22 cellular contexts compared by ENCODE assay signal in genomic region chr9:97578846-97579245, GRCh38. TPM values are rescaled to one million over a fixed set of nuclear protein-coding genes. Genes with fewer than 3 reads are reported as not detected.
A peak's percentile ranks its signal among the peaks of the same experiment; 100 is the strongest.
DNase-seq lines count a peak whose midpoint lies in the region; ATAC-seq and TF ChIP-seq lines count a peak whose summit lies in the region.
"Had no signal": no experiment of that assay in that cellular context is flagged by ENCODE, and none has a peak within 500 bp of the region (broad histone marks: within the 10 kb centered on the region; RNA-seq: fewer than 3 reads in every experiment).

No MANE protein-coding gene starts in this region.

- H3K23ac ChIP-seq in mesenchymal stem cell (ENCODE audit: low read length in 2 of 2) = no peak overlapping the region

- no peak overlapping the region for H4K91ac ChIP-seq in mesenchymal stem cell (ENCODE audit: low read length)

- no peak overlapping the region for H3K14ac ChIP-seq in mesenchymal stem cell (ENCODE audit: low read length in 2 of 2)

- no peak overlapping the region for H3K4me2 ChIP-seq in mesenchymal stem cell (ENCODE audit: low read length, poor library complexity, severe bottlenecking)
- H3K4me2 ChIP-seq: KMS-11 had no signal

- 90% methylated on average over 5 of the region's 5 CpGs for WGBS in mesenchymal stem cell
- WGBS in prostate gland = 91% methylated on average over 5 of the region's 5 CpGs

- no peak overlapping the region for H2AK5ac ChIP-seq in mesenchymal stem cell (ENCODE audit: low read length, severe bottlenecking)

- H3K4me1 ChIP-seq in right atrium auricular region = peaks cover 0 to 11% of the 10 kb centered on the region in 2 donors
- no peaks in the 10 kb centered on the region for H3K4me1 ChIP-seq in mesenchymal stem cell (ENCODE audit: control insufficient read depth, insufficient read depth, low read depth, low read length)
- H3K4me1 ChIP-seq in tibial artery = peaks cover 0 to 17% (median 3%) of the 10 kb centered on the region in 4 donors
- no peaks in the 10 kb centered on the region for H3K4me1 ChIP-seq in prostate gland (replicated peaks)
- H3K4me1 ChIP-seq: SJCRH30 had no signal

- H3K9ac ChIP-seq in mesenchymal stem cell (ENCODE audit: low read length) = no peak overlapping the region
- H3K9ac ChIP-seq: KMS-11 had no signal

- H3K18ac ChIP-seq in mesenchymal stem cell (ENCODE audit: low read depth in 1 of 2, low read length in 2 of 2) = no peak overlapping the region

- H3K27me3 ChIP-seq in right atrium auricular region = no peaks in the 10 kb centered on the region
- peaks cover 4 to 11% of the 10 kb centered on the region in 2 experiments for H3K27me3 ChIP-seq in mesenchymal stem cell (ENCODE audit: control insufficient read depth in 1 of 2, insufficient read depth in 1 of 2, low read length in 2 of 2)
- H3K27me3 ChIP-seq in tibial artery = no peaks in the 10 kb centered on the region
- H3K27me3 ChIP-seq in prostate gland (replicated peaks; ENCODE audit: insufficient read depth) = no peaks in the 10 kb centered on the region
- H3K27me3 ChIP-seq: SJCRH30 had no signal

- DNase-seq in Right ventricle myocardium inferior (ENCODE audit: missing footprints) = no peak
- no peak for DNase-seq in right atrium auricular region (ENCODE audit: low spot score)
- DNase-seq in mesenchymal stem cell = no peak
- peak in 1 of 2 donors; percentile 69 for DNase-seq in tibial artery
- no peak for DNase-seq in prostate gland (ENCODE audit: low spot score)
- DNase-seq in NOMO-1 (lab: John Stamatoyannopoulos, UW; ENCODE audit: unreplicated experiment in 2 of 2) = no peak
- DNase-seq in NCI-H1417 treated with DMSO at 0.1 percent for 48 hours (lab: John Stamatoyannopoulos, UW) = no peak
- DNase-seq: AML-193, DMS79, H9, MV-4-11, NCI-H187, NCI-H2107, NCI-H2227 treated with DMSO at 0.1 percent for 48 hours, NCI-H524, NCI-H82, SJCRH30 had no signal

- no peak overlapping the region for H4K8ac ChIP-seq in mesenchymal stem cell (ENCODE audit: low read length)

- H3K36me3 ChIP-seq in right atrium auricular region (peaks cover 14% of the 10 kb centered on the region), mesenchymal stem cell (ENCODE audit: control insufficient read depth in 1 of 2, insufficient read depth in 2 of 2, low read depth in 1 of 2, low read length in 2 of 2) (no peaks in the 10 kb centered on the region), tibial artery (peaks cover 23 to 29% (median 24%) of the 10 kb centered on the region in 3 donors), prostate gland (no peaks in the 10 kb centered on the region)
- H3K36me3 ChIP-seq: SJCRH30 had no signal

- H2BK5ac ChIP-seq in mesenchymal stem cell (ENCODE audit: low read depth, low read length, poor library complexity, severe bottlenecking) = no peak overlapping the region

- H2BK15ac ChIP-seq in mesenchymal stem cell (ENCODE audit: low read depth, poor library complexity, severe bottlenecking) = peak overlapping the region; percentile 28

- no peaks in the 10 kb centered on the region for H3K79me1 ChIP-seq in mesenchymal stem cell (replicated peaks; ENCODE audit: low read length, poor library complexity, severe bottlenecking)

- TF ChIP-seq CTCF in right atrium auricular region (IDR thresholded peaks at IDR 0.05) (no peak), tibial artery (IDR thresholded peaks at IDR 0.05) (no peak), prostate gland (IDR thresholded peaks at IDR 0.05) (no peak)

- no peak overlapping the region for H2BK120ac ChIP-seq in mesenchymal stem cell (ENCODE audit: low read depth, low read length)

- TF ChIP-seq POLR2A in prostate gland (IDR thresholded peaks at IDR 0.05) = no peak

- H3K4me3 ChIP-seq in right atrium auricular region = no peak overlapping the region
- H3K4me3 ChIP-seq in mesenchymal stem cell (ENCODE audit: insufficient read depth in 1 of 2, low read depth in 1 of 2, low read length in 2 of 2) = no peak overlapping the region
- no peak overlapping the region for H3K4me3 ChIP-seq in tibial artery
- no peak overlapping the region for H3K4me3 ChIP-seq in prostate gland
- H3K4me3 ChIP-seq: SJCRH30 had no signal

- H2BK12ac ChIP-seq in mesenchymal stem cell (ENCODE audit: low read length in 2 of 2) = no peak overlapping the region

- intact Hi-C loops in Right ventricle myocardium inferior (cut with DNase I) (no loop called here), tibial artery (cut with DNase I; ENCODE audit: low total_unique reads) (no loop called here), prostate gland (cut with DNase I) (no loop called here)

- H3K9me3 ChIP-seq in right atrium auricular region (no peaks in the 10 kb centered on the region), mesenchymal stem cell (ENCODE audit: control insufficient read depth, low read length) (no peaks in the 10 kb centered on the region), tibial artery (no peaks in the 10 kb centered on the region), prostate gland (no peaks in the 10 kb centered on the region)
- H3K9me3 ChIP-seq: SJCRH30 had no signal

- H3K27ac ChIP-seq in right atrium auricular region (peak overlapping the region in 1 of 2 donors; percentile 27), mesenchymal stem cell (ENCODE audit: low read length, poor library complexity, severe bottlenecking) (no peak overlapping the region), tibial artery (peak overlapping the region; percentile 3 to 36), prostate gland (no peak overlapping the region)
- H3K27ac ChIP-seq: 22Rv1, C4-2B, KMS-11, SJCRH30 had no signal

- H3K4ac ChIP-seq in mesenchymal stem cell (ENCODE audit: low read depth in 1 of 2, low read length in 2 of 2) = no peak overlapping the region

- ATAC-seq in Right ventricle myocardium inferior (peak; percentile 58), GM18511 (IDR thresholded peaks at IDR 0.05; ENCODE audit: unreplicated experiment) (no peak)
- ATAC-seq: HepG2 had no signal

- H2AFZ ChIP-seq in mesenchymal stem cell (ENCODE audit: low read depth, low read length) = no peak overlapping the region

RNA-seq across cellular contexts. Expression of gene TSTD2, which starts 54.3 kb away (rescaled TPM):
- total RNA-seq in Right ventricle myocardium inferior = 24.8 TPM
- total RNA-seq in right atrium auricular region = 10 to 100 TPM; 13.9 to 14.0 TPM
- polyA plus RNA-seq in mesenchymal stem cell (2013, experiment 1 of 2) = 8.8 TPM
- polyA plus RNA-seq in mesenchymal stem cell (2013, experiment 2 of 2) = 8.7 TPM
- total RNA-seq in prostate gland = 10 to 100 TPM; 14.6 to 24.5 TPM

RNA-seq across cellular contexts. Expression of gene NCBP1, which starts 54.8 kb away (rescaled TPM):
- total RNA-seq in Right ventricle myocardium inferior (20.0 TPM), right atrium auricular region (10 to 100 TPM; 14.1 to 18.5 TPM), prostate gland (10 to 100 TPM; 18.1 to 18.3 TPM)
- polyA plus RNA-seq in mesenchymal stem cell (2013, experiment 1 of 2) = 18.0 TPM
- 20.8 TPM for polyA plus RNA-seq in mesenchymal stem cell (2013, experiment 2 of 2)

Comparison
In these comparisons a context has a peak if more than half of its experiments do, and no peak if none do; other contexts are left out.
1. H3K27ac ChIP-seq: peak in tibial artery (2 of 2); none in mesenchymal stem cell (single experiment) and prostate gland (0 of 2).